Comparison of ENCODE assay signal across 16 cellular contexts in genomic region chr6:115914098-115914497, GRCh38.
"Had no signal": no experiment of that assay in that cellular context is flagged by ENCODE, and none has a peak within 500 bp of the region (broad histone marks: within the 10 kb centered on the region; RNA-seq: fewer than 3 reads in every experiment).

No MANE protein-coding gene starts in this region.

- H3K36me3 Mint-ChIP-seq: activated CD4-positive, alpha-beta memory T cell treated with anti-CD3 and anti-CD28 coated beads for 36 hours; activated CD8-positive, alpha-beta memory T cell treated with anti-CD3 and anti-CD28 coated beads, Interleukin-2, amount 10 ng/mL, durations not matched to agents 7 days and 5 days; activated naive CD4-positive, alpha-beta T cell treated with anti-CD3 and anti-CD28 coated beads, Interleukin-2, amount 50 U/mL, for 72 hours; type B pancreatic cell had no signal

- ATAC-seq: activated CD4-positive, alpha-beta T cell treated with anti-CD3 and anti-CD28 coated beads for 36 hours; activated CD8-positive, alpha-beta memory T cell treated with anti-CD3 and anti-CD28 coated beads, Interleukin-2, amount 10 ng/mL, durations not matched to agents 7 days and 5 days; activated naive CD4-positive, alpha-beta T cell treated with anti-CD3 and anti-CD28 coated beads, Interleukin-2, amount 50 U/mL, for 72 hours; left ventricle myocardium superior; sciatic nerve; stimulated activated naive CD8-positive, alpha-beta T cell treated with anti-CD3 and anti-CD28 coated beads, Interleukin-15, Interleukin-2, amounts not matched to agents 100 U/mL and 50 U/mL, for 24 hours had no signal

- H3K27ac Mint-ChIP-seq: activated CD4-positive, alpha-beta memory T cell treated with anti-CD3 and anti-CD28 coated beads for 36 hours; activated CD4-positive, alpha-beta T cell treated with anti-CD3 and anti-CD28 coated beads for 36 hours; activated CD8-positive, alpha-beta memory T cell treated with anti-CD3 and anti-CD28 coated beads, Interleukin-2, amount 10 ng/mL, durations not matched to agents 7 days and 5 days; activated naive CD4-positive, alpha-beta T cell treated with anti-CD3 and anti-CD28 coated beads, Interleukin-2, amount 50 U/mL, for 72 hours; type B pancreatic cell had no signal

- H3K9me3 Mint-ChIP-seq: activated CD4-positive, alpha-beta memory T cell treated with anti-CD3 and anti-CD28 coated beads for 36 hours; activated naive CD4-positive, alpha-beta T cell treated with anti-CD3 and anti-CD28 coated beads, Interleukin-2, amount 50 U/mL, for 72 hours; neural crest cell; type B pancreatic cell had no signal

- H3K4me3 Mint-ChIP-seq: activated CD4-positive, alpha-beta memory T cell treated with anti-CD3 and anti-CD28 coated beads for 36 hours; activated CD4-positive, alpha-beta T cell treated with anti-CD3 and anti-CD28 coated beads for 36 hours; activated CD8-positive, alpha-beta memory T cell treated with anti-CD3 and anti-CD28 coated beads, Interleukin-2, amount 10 ng/mL, durations not matched to agents 7 days and 5 days; neural crest cell; type B pancreatic cell had no signal

- H3K4me1 Mint-ChIP-seq: activated CD4-positive, alpha-beta T cell treated with anti-CD3 and anti-CD28 coated beads for 36 hours; activated CD8-positive, alpha-beta memory T cell treated with anti-CD3 and anti-CD28 coated beads, Interleukin-2, amount 10 ng/mL, durations not matched to agents 7 days and 5 days; neural crest cell had no signal

- DNase-seq: activated CD4-positive, alpha-beta memory T cell treated with anti-CD3 and anti-CD28 coated beads for 36 hours; activated CD4-positive, alpha-beta T cell treated with anti-CD3 and anti-CD28 coated beads for 36 hours; activated CD8-positive, alpha-beta memory T cell treated with anti-CD3 and anti-CD28 coated beads, Interleukin-2, amount 10 ng/mL, durations not matched to agents 7 days and 5 days; activated T-cell treated with anti-CD3 and anti-CD28 coated beads, Interleukin-2, amount 50 U/mL, for 1 hour; amniotic stem cell; central memory CD4-positive, alpha-beta T cell; colonic mucosa; left ventricle myocardium superior; ovary; stimulated activated naive CD8-positive, alpha-beta T cell treated with anti-CD3 and anti-CD28 coated beads, Interleukin-15, Interleukin-2, amounts not matched to agents 100 U/mL and 50 U/mL, for 24 hours; T-helper 1 cell; WERI-Rb-1 had no signal
